Comparison of ENCODE assay signal across 9 cellular contexts in genomic region chr1:37947364-37947763, GRCh38. TPM values are rescaled to one million over a fixed set of nuclear protein-coding genes. Genes with fewer than 3 reads are reported as not detected.
A peak's percentile ranks its signal among the peaks of the same experiment; 100 is the strongest.
DNase-seq lines count a peak whose midpoint lies in the region; ATAC-seq, FAIRE-seq and TF ChIP-seq lines count a peak whose summit lies in the region.
"Had no signal": no experiment of that assay in that cellular context is flagged by ENCODE, and none has a peak within 500 bp of the region (broad histone marks: within the 10 kb centered on the region; RNA-seq: fewer than 3 reads in every experiment).

No MANE protein-coding gene starts in this region.

- H3K27ac ChIP-seq in A673 (ENCODE audit: low read depth, low read length, poor library complexity, severe bottlenecking) (peak overlapping the region; percentile 75), astrocyte (ENCODE audit: low read depth, low read length) (no peak overlapping the region)
- peak overlapping the region; percentile 62 for H3K27ac ChIP-seq in naive thymus-derived CD4-positive, alpha-beta T cell (ENCODE audit: low read depth, low read length)

- POLR2A ChIA-PET in A673 (lab: Charles Lee; ENCODE audit: low non-redundant PET) = no interaction called here
- POLR2A ChIA-PET in naive thymus-derived CD4-positive, alpha-beta T cell (lab: Charles Lee) = interaction anchor here (0.7 to 1.7 kb wide), 3 partner anchors 17 to 1852 kb away, joined by 3 to 5 read pairs (median 3); no protein-coding TSS in a partner anchor

- no peaks in the 10 kb centered on the region for H3K79me2 ChIP-seq in astrocyte (ENCODE audit: insufficient read depth, low read length)

- no peaks in the 10 kb centered on the region for H3K36me3 ChIP-seq in A673 (ENCODE audit: insufficient read depth, low read length, poor library complexity, severe bottlenecking)
- H3K36me3 ChIP-seq in HAP-1 (replicated peaks) = no peaks in the 10 kb centered on the region
- H3K36me3 ChIP-seq in astrocyte (ENCODE audit: insufficient read depth, low read length) = no peaks in the 10 kb centered on the region
- H3K36me3 ChIP-seq in naive thymus-derived CD4-positive, alpha-beta T cell (ENCODE audit: control insufficient read depth in 2 of 3, insufficient read depth in 3 of 3, low read length in 3 of 3) = peaks cover 0 to 4% (median 0%) of the 10 kb centered on the region in 3 experiments

- H2AFZ ChIP-seq in astrocyte (ENCODE audit: low read depth, low read length) = peak overlapping the region; percentile 77

- peak overlapping the region; percentile 98 for H3K27ac Mint-ChIP-seq in astrocyte (ENCODE audit: unreplicated experiment)
- H3K27ac Mint-ChIP-seq in naive thymus-derived CD4-positive, alpha-beta T cell = peak overlapping the region; percentile 66 to 97 (median 89)

- intact Hi-C loops in A673 (cut with micrococcal nuclease; ENCODE audit: unreplicated experiment) = no loop called here
- intact Hi-C loops in naive thymus-derived CD4-positive, alpha-beta T cell (cut with micrococcal nuclease) = loop anchor here (1.0 to 5.0 kb wide), 7 partner anchors 17 to 475 kb away; partner anchors contain the start of genes SF3A3 (in 2 of the 2), CDCA8 (in 1 of the 2), UTP11 (in 1 of the 2) and YRDC (in 1 of the 2)

- H3K9me3 Mint-ChIP-seq in astrocyte (ENCODE audit: unreplicated experiment) = no peaks in the 10 kb centered on the region
- no peaks in the 10 kb centered on the region for H3K9me3 Mint-ChIP-seq in naive thymus-derived CD4-positive, alpha-beta T cell

- peak overlapping the region; percentile 83 for H3K9ac ChIP-seq in astrocyte (ENCODE audit: low read length)

- peak overlapping the region; percentile 57 for H3K4me3 ChIP-seq in A673 (ENCODE audit: low read depth, low read length, poor library complexity, severe bottlenecking)
- peak overlapping the region; percentile 58 for H3K4me3 ChIP-seq in HAP-1
- no peak overlapping the region for H3K4me3 ChIP-seq in astrocyte (ENCODE audit: insufficient read depth, low read depth, low read length)
- peak overlapping the region; percentile 61 for H3K4me3 ChIP-seq in naive thymus-derived CD4-positive, alpha-beta T cell (ENCODE audit: low read length)

- peak overlapping the region; percentile 93 for H3K4me2 ChIP-seq in astrocyte (ENCODE audit: low read length)

- H3K9me3 ChIP-seq in A673 (ENCODE audit: low read depth, low read length, poor library complexity, severe bottlenecking) (no peaks in the 10 kb centered on the region), HAP-1 (no peaks in the 10 kb centered on the region), astrocyte (ENCODE audit: insufficient read depth, low read depth, low read length) (no peaks in the 10 kb centered on the region)
- H3K9me3 ChIP-seq in naive thymus-derived CD4-positive, alpha-beta T cell (ENCODE audit: control insufficient read depth in 2 of 3, low read length in 3 of 3) = no peaks in the 10 kb centered on the region

- peaks cover 12% of the 10 kb centered on the region for H3K4me1 Mint-ChIP-seq in astrocyte (ENCODE audit: low read depth, unreplicated experiment)
- H3K4me1 Mint-ChIP-seq in naive thymus-derived CD4-positive, alpha-beta T cell = peaks cover 13 to 28% (median 15%) of the 10 kb centered on the region in 7 donors

- DNase-seq in A673 (ENCODE audit: low spot score) = no peak
- DNase-seq in HAP-1 (ENCODE audit: low spot score in 2 of 2) = no peak
- DNase-seq in astrocyte (ENCODE audit: low read depth) = no peak
- DNase-seq in naive thymus-derived CD4-positive, alpha-beta T cell = no peak
- no peak for DNase-seq in SK-N-DZ (ENCODE audit: low spot score)
- no peak for DNase-seq in DMS153 (lab: John Stamatoyannopoulos, UW)
- DNase-seq in NCI-H1694 (lab: John Stamatoyannopoulos, UW) = no peak

- FAIRE-seq in astrocyte (lab: Jason Lieb, UNC) = no peak

- in situ Hi-C loops in HAP-1 (cut with MboI; ENCODE audit: low sequenced_read_pairs) = no loop called here

- TF ChIP-seq CTCF in A673 (conservative IDR thresholded peaks at IDR 0.05; ENCODE audit: low read depth, low read length) (no peak), astrocyte (IDR thresholded peaks at IDR 0.05; ENCODE audit: insufficient read depth, low read depth, low read length) (no peak)

- no peaks in the 10 kb centered on the region for H3K27me3 Mint-ChIP-seq in astrocyte (ENCODE audit: low read depth, unreplicated experiment)
- no peaks in the 10 kb centered on the region for H3K27me3 Mint-ChIP-seq in naive thymus-derived CD4-positive, alpha-beta T cell

- peaks cover 5% of the 10 kb centered on the region for H3K36me3 Mint-ChIP-seq in astrocyte (ENCODE audit: low read depth, unreplicated experiment)
- peaks cover 0 to 4% (median 0%) of the 10 kb centered on the region in 5 donors for H3K36me3 Mint-ChIP-seq in naive thymus-derived CD4-positive, alpha-beta T cell

- no peaks in the 10 kb centered on the region for H3K27me3 ChIP-seq in A673 (replicated peaks; ENCODE audit: insufficient read depth, low read depth, low read length, poor library complexity)
- H3K27me3 ChIP-seq in HAP-1 (ENCODE audit: low read depth) = no peaks in the 10 kb centered on the region
- H3K27me3 ChIP-seq in astrocyte (ENCODE audit: insufficient read depth, low read length) = no peaks in the 10 kb centered on the region
- H3K27me3 ChIP-seq in naive thymus-derived CD4-positive, alpha-beta T cell (ENCODE audit: control insufficient read depth in 2 of 2, insufficient read depth in 2 of 2, low read length in 2 of 2) = no peaks in the 10 kb centered on the region
- H3K27me3 ChIP-seq: brain microvascular endothelial cell had no signal

- peak; percentile 56 for ATAC-seq in naive thymus-derived CD4-positive, alpha-beta T cell
- no peak for ATAC-seq in HG03039 (IDR thresholded peaks at IDR 0.05; ENCODE audit: unreplicated experiment)

- CTCF ChIA-PET in A673 (lab: Charles Lee) = interaction anchor here (0.5 kb wide), 1 partner anchor 889 kb away, joined by 3 read pairs; no protein-coding TSS in a partner anchor
- CTCF ChIA-PET in naive thymus-derived CD4-positive, alpha-beta T cell (lab: Charles Lee) = no interaction called here

- BruUV-seq in A673 (replicated peaks; lab: Mats Ljungman, UMichigan) = no TSS peak

- H3K4me3 Mint-ChIP-seq in astrocyte (ENCODE audit: unreplicated experiment) = peak overlapping the region; percentile 94
- H3K4me3 Mint-ChIP-seq in naive thymus-derived CD4-positive, alpha-beta T cell = peak overlapping the region; percentile 81 to 98 (median 92)

- no peaks in the 10 kb centered on the region for H4K20me1 ChIP-seq in astrocyte (ENCODE audit: insufficient read depth, low read length)

- H3K4me1 ChIP-seq in A673 (ENCODE audit: insufficient read depth, low read length, poor library complexity, severe bottlenecking) (no peaks in the 10 kb centered on the region), HAP-1 (peaks cover 5% of the 10 kb centered on the region), astrocyte (ENCODE audit: insufficient read depth, low read length) (peaks cover 22% of the 10 kb centered on the region)
- H3K4me1 ChIP-seq in naive thymus-derived CD4-positive, alpha-beta T cell (ENCODE audit: control insufficient read depth in 2 of 2, insufficient read depth in 2 of 2, low read length in 2 of 2) = peaks cover 0 to 7% of the 10 kb centered on the region in 2 donors

RNA-seq across cellular contexts. Expression of gene INPP5B, which starts 0.5 kb away (rescaled TPM):
- 15.6 and 23.9 TPM in 2 replicates for total RNA-seq in A673 (2021)
- total RNA-seq in astrocyte = 19.4 and 21.4 TPM in 2 replicates
- 10 to 100 TPM; 23.3 to 35.7 (median 30.6) TPM for total RNA-seq in naive thymus-derived CD4-positive, alpha-beta T cell
- 10 to 100 TPM; 14.1 to 23.9 TPM for polyA plus RNA-seq in naive thymus-derived CD4-positive, alpha-beta T cell
- 10.2 and 12.1 TPM in 2 replicates for polyA plus RNA-seq in SK-N-DZ (2014; cell fraction: cytosol; rRNA removed)
- polyA plus RNA-seq in SK-N-DZ (2014; cell fraction: nucleus; rRNA removed) = 6.8 and 10.5 TPM in 2 replicates

RNA-seq across cellular contexts. Expression of gene SF3A3, which starts 42.5 kb away (rescaled TPM):
- total RNA-seq in A673 (2021) (184 and 194 TPM in 2 replicates), astrocyte (66.5 and 76.8 TPM in 2 replicates)
- 10 to 100 TPM; 43.2 to 90.4 (median 77.6) TPM for total RNA-seq in naive thymus-derived CD4-positive, alpha-beta T cell
- polyA plus RNA-seq in naive thymus-derived CD4-positive, alpha-beta T cell = 100 to 1,000 TPM; 116 to 118 TPM
- 104 and 138 TPM in 2 replicates for polyA plus RNA-seq in SK-N-DZ (2014; cell fraction: cytosol; rRNA removed)
- polyA plus RNA-seq in SK-N-DZ (2014; cell fraction: nucleus; rRNA removed) = 89.0 and 153 TPM in 2 replicates

RNA-seq across cellular contexts. Expression of gene FHL3, which starts 58.0 kb away (rescaled TPM):
- 89.5 and 106 TPM in 2 replicates for total RNA-seq in A673 (2021)
- total RNA-seq in astrocyte = 107 and 116 TPM in 2 replicates
- 10 to 100 TPM in 2 of 5 experiments, 1 to 10 TPM in 3; 2.9 to 19.0 (median 8.6) TPM for total RNA-seq in naive thymus-derived CD4-positive, alpha-beta T cell
- 1 to 10 TPM; 5.1 to 8.8 TPM for polyA plus RNA-seq in naive thymus-derived CD4-positive, alpha-beta T cell
- 8.5 and 9.1 TPM in 2 replicates for polyA plus RNA-seq in SK-N-DZ (2014; cell fraction: cytosol; rRNA removed)
- 8.7 and 10.1 TPM in 2 replicates for polyA plus RNA-seq in SK-N-DZ (2014; cell fraction: nucleus; rRNA removed)
